In the genomic region with DNA sequence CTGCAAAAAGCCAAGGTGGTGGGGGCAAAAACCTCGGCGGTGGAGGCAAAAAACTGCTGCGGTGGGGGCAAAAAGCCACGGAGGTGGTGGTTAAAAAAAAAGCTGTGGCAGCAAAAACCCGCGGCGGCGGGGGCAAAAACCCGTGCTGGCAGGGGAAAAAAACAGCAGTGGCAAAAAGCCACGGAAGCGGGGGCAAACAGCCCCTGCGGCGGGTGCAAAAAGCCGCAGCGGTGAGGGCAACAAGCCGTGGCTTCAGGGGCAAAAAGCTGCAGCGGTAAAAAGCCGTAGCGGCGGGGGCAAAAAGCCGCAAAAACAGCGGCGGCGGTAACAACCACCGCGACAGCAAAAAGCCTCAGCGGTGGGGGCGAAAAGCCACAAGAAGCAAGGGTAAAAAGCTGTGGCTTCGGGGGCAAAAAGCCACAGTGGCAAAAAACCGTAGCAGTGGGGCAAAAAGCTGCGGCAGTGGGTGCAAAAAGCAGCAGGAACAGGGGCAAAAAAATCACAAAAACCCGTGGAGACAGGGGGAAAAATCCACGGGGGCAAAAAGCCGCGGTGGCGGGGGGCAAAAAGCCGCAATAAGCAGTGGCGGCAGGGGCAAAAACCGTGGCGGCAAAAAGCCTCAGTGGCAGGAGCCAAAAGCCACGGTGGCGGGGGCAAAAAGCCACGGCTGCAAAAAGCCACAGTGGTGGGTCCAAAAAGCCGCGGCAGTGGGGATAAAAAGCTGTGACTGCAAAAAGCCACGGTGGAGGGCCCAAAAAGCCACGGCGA, we compare ENCODE assay signal across 18 cellular contexts.
DNase-seq lines count a peak whose midpoint lies in the region; ATAC-seq and TF ChIP-seq lines count a peak whose summit lies in the region.
"Had no signal": no experiment of that assay in that cellular context is flagged by ENCODE, and none has a peak within 500 bp of the region (broad histone marks: within the 10 kb centered on the region; RNA-seq: fewer than 3 reads in every experiment).

No MANE protein-coding gene starts in this region.

- no peak for TF ChIP-seq CTCF in BE2C (IDR thresholded peaks at IDR 0.05; ENCODE audit: low read depth, low read length)
- TF ChIP-seq CTCF in testis (IDR thresholded peaks at IDR 0.05), result no peak

- 26 to 32% methylated on average over 48 of the region's 48 CpGs for whole genome bisulfite sequencing in testis, 2 donors

- H3K36me3 ChIP-seq in BE2C (no peaks in the 10 kb centered on the region), H7 (replicated peaks; ENCODE audit: control insufficient read depth, insufficient read depth, low read length) (no peaks in the 10 kb centered on the region), testis (ENCODE audit: low read depth, missing control alignments) (no peaks in the 10 kb centered on the region)
- H3K36me3 ChIP-seq: SJSA1 had no signal

- no peak overlapping the region for H3K4me3 ChIP-seq in BE2C (ENCODE audit: low read depth, low read length)
- H3K4me3 ChIP-seq in H7 (ENCODE audit: insufficient read depth, low read depth, low read length), result no peak overlapping the region
- peak overlapping the region; percentile 36 for H3K4me3 ChIP-seq in testis
- H3K4me3 ChIP-seq: SJSA1 had no signal

- no peaks in the 10 kb centered on the region for H3K27me3 ChIP-seq in BE2C
- H3K27me3 ChIP-seq in H7 (ENCODE audit: control insufficient read depth, insufficient read depth, low read length), result no peaks in the 10 kb centered on the region
- H3K27me3 ChIP-seq in testis, result no peaks in the 10 kb centered on the region
- H3K27me3 ChIP-seq: SJSA1 had no signal

- no peaks in the 10 kb centered on the region for H3K4me1 ChIP-seq in BE2C
- H3K4me1 ChIP-seq in testis, result no peaks in the 10 kb centered on the region
- H3K4me1 ChIP-seq: SJSA1 had no signal

- no peak for TF ChIP-seq POLR2A in testis (IDR thresholded peaks at IDR 0.05)

- intact Hi-C loops in testis (cut with DNase I; ENCODE audit: low total_unique reads), result no loop called here

- ATAC-seq in SK-N-SH treated with all-trans-retinoic acid at 6 μM for 48 hours (no peak), GM18520 (IDR thresholded peaks at IDR 0.05; ENCODE audit: unreplicated experiment) (no peak)
- ATAC-seq: Right ventricle myocardium inferior had no signal

- DNase-seq in BE2C (peak; percentile 4), H7 (peak; percentile 2), mesenteric fat pad (ENCODE audit: low spot score) (peak; percentile 83), testis (no peak), HK-2 (ENCODE audit: unreplicated experiment) (no peak)
- DNase-seq: CD4-positive, CD25-positive, alpha-beta regulatory T cell; DMS79; KG1; NCI-H1092; NCI-H1436; NCI-H187 treated with DMSO at 0.1 percent for 48 hours; NCI-H2107; NCI-H510A; NCI-H748 treated with DMSO at 0.1 percent for 48 hours had no signal

- no peak overlapping the region for H3K27ac ChIP-seq in testis
- H3K27ac ChIP-seq: SJSA1 had no signal

- H3K9me3 ChIP-seq in BE2C (no peaks in the 10 kb centered on the region), testis (no peaks in the 10 kb centered on the region)
- H3K9me3 ChIP-seq: SJSA1 had no signal

TF ChIP-seq in SK-N-SH treated with all-trans-retinoic acid at 6 μM for 48 hours, 23 proteins besides CTCF, POLR2A, EP300 and RAD21:
- TF ChIP-seq SNAI2 (CRISPR knock-in tag; IDR thresholded peaks at IDR 0.05) (no peak), ESRRG (CRISPR knock-in tag; IDR thresholded peaks at IDR 0.05) (no peak), ZFP3 (CRISPR knock-in tag; IDR thresholded peaks at IDR 0.05) (no peak)

Comparison
In these comparisons a context has a peak if more than half of its experiments do, and no peak if none do; other contexts are left out.
1. DNase-seq: peak in BE2C (single experiment), H7 (single experiment) and mesenteric fat pad (single experiment); none in testis (single experiment) and HK-2 (single experiment).
2. H3K4me3 ChIP-seq: peak in testis (2 of 2); none in BE2C (single experiment) and H7 (single experiment).